In genomic region chr6:31110825-31111582, GRCh38 we compare ENCODE assay signal across 22 cellular contexts. TPM values are rescaled to one million over a fixed set of nuclear protein-coding genes. Genes with fewer than 3 reads are reported as not detected.
DNase-seq lines count a peak whose midpoint lies in the region; ATAC-seq, FAIRE-seq and TF ChIP-seq lines count a peak whose summit lies in the region.
"Had no signal": no experiment of that assay in that cellular context is flagged by ENCODE, and none has a peak within 500 bp of the region (broad histone marks: within the 10 kb centered on the region; RNA-seq: fewer than 3 reads in every experiment).

No MANE protein-coding gene starts in this region.

- TF ChIP-seq CTCF in D721Med (IDR thresholded peaks at IDR 0.05; ENCODE audit: insufficient read depth, missing control alignments) (no peak), type B pancreatic cell (conservative IDR thresholded peaks at IDR 0.05) (no peak), Caco-2 (IDR thresholded peaks at IDR 0.05; ENCODE audit: insufficient read depth in 1 of 2, low read depth in 1 of 2, low read length in 1 of 2, severe bottlenecking in 1 of 2, unreplicated experiment in 1 of 2) (no peak)

- H3K4me3 ChIP-seq in HUES48 (ENCODE audit: low read depth, low read length) (no peak overlapping the region), Caco-2 (ENCODE audit: low read depth, low read length) (no peak overlapping the region)
- H3K4me3 ChIP-seq: GM23248, SK-N-MC had no signal

- H3K9ac ChIP-seq in HUES48 (ENCODE audit: low read depth, low read length): no peak overlapping the region
- H3K9ac ChIP-seq: GM23248 had no signal

- H3K9me3 ChIP-seq in HUES48 (ENCODE audit: control insufficient read depth, insufficient read depth, low read length) (no peaks in the 10 kb centered on the region), Caco-2 (no peaks in the 10 kb centered on the region)

- ATAC-seq in HG03460 (IDR thresholded peaks at IDR 0.05; ENCODE audit: unreplicated experiment): no peak

- H3K36me3 ChIP-seq in HUES48 (ENCODE audit: control insufficient read depth, insufficient read depth, low read length): no peaks in the 10 kb centered on the region
- H3K36me3 ChIP-seq in Caco-2 (ENCODE audit: control insufficient read depth, insufficient read depth, low read length): no peaks in the 10 kb centered on the region

- POLR2A ChIA-PET in Caco-2 (lab: Charles Lee): no interaction called here

- H3K4me1 ChIP-seq in HUES48 (ENCODE audit: control insufficient read depth, insufficient read depth, low read length): peaks cover 27% of the 10 kb centered on the region
- H3K4me1 ChIP-seq in Caco-2: peaks cover 31% of the 10 kb centered on the region

- intact Hi-C loops in Caco-2 (cut with micrococcal nuclease; ENCODE audit: unreplicated experiment): no loop called here

- BruUV-seq in Caco-2 (replicated peaks; lab: Mats Ljungman, UMichigan): no TSS peak

- CTCF ChIA-PET in Caco-2 (lab: Charles Lee): interaction anchor here (0.6 kb wide), 1 partner anchor 152 kb away, joined by 3 read pairs; no protein-coding TSS in a partner anchor

- H3K4me1 Mint-ChIP-seq in type B pancreatic cell (ENCODE audit: unreplicated experiment): no peaks in the 10 kb centered on the region
- peaks cover 31% of the 10 kb centered on the region for H3K4me1 Mint-ChIP-seq in Caco-2 (ENCODE audit: low read depth, unreplicated experiment)

- DNase-seq in cerebellum (ENCODE audit: low spot score) (peak; percentile 19), iPS-NIHi7 (ENCODE audit: extremely low spot score) (peak; percentile 63), D721Med (ENCODE audit: insufficient read length, low spot score) (no peak), type B pancreatic cell (ENCODE audit: extremely low spot score, unreplicated experiment) (no peak), Caco-2 (no peak)
- DNase-seq: CD4-positive, CD25-positive, alpha-beta regulatory T cell; DMS 273 treated with DMSO at 0.1 percent for 48 hours; DMS79 treated with DMSO at 0.1 percent for 48 hours; GM23248; Kasumi-1; NCI-H1417; NCI-H187; NCI-H446 treated with DMSO at 0.1 percent for 48 hours; NCI-H69; SHP77 treated with DMSO at 0.1 percent for 48 hours; SW 1271 had no signal

- H3K27me3 Mint-ChIP-seq in type B pancreatic cell (peaks cover 53% of the 10 kb centered on the region), Caco-2 (ENCODE audit: insufficient read depth, unreplicated experiment) (peaks cover 4% of the 10 kb centered on the region)

- H3K27me3 ChIP-seq in HUES48 (ENCODE audit: control insufficient read depth, insufficient read depth, low read length) (peaks cover 11% of the 10 kb centered on the region), Caco-2 (replicated peaks; ENCODE audit: control insufficient read depth, insufficient read depth, low read length) (no peaks in the 10 kb centered on the region)

- no peak overlapping the region for H3K4me3 Mint-ChIP-seq in type B pancreatic cell
- H3K4me3 Mint-ChIP-seq in Caco-2 (ENCODE audit: unreplicated experiment): no peak overlapping the region
- H3K4me3 Mint-ChIP-seq: CD4-positive, CD25-positive, alpha-beta regulatory T cell had no signal

- no peaks in the 10 kb centered on the region for H3K36me3 Mint-ChIP-seq in type B pancreatic cell
- peaks cover 6% of the 10 kb centered on the region for H3K36me3 Mint-ChIP-seq in Caco-2 (ENCODE audit: insufficient read depth, unreplicated experiment)
- H3K36me3 Mint-ChIP-seq: CD4-positive, CD25-positive, alpha-beta regulatory T cell had no signal

- H3K9me3 Mint-ChIP-seq in type B pancreatic cell: no peaks in the 10 kb centered on the region
- no peaks in the 10 kb centered on the region for H3K9me3 Mint-ChIP-seq in Caco-2 (ENCODE audit: unreplicated experiment)

- peak overlapping the region; percentile 67 for H3K27ac ChIP-seq in HUES48 (ENCODE audit: low read depth, low read length)
- H3K27ac ChIP-seq: GM23248, RWPE1, SK-N-MC had no signal

- no peak for FAIRE-seq in D721Med (lab: Jason Lieb, UNC)

- H3K27ac Mint-ChIP-seq in type B pancreatic cell: no peak overlapping the region
- no peak overlapping the region for H3K27ac Mint-ChIP-seq in Caco-2 (ENCODE audit: unreplicated experiment)

RNA-seq across cellular contexts. Expression of gene C6orf15, which starts 1.4 kb away (rescaled TPM):
- not detected for total RNA-seq in cerebellum
- not detected in 2 replicates for total RNA-seq in type B pancreatic cell (ENCODE audit: low replicate concordance)
- total RNA-seq in Caco-2 (2022): not detected in 2 replicates
- total RNA-seq: A673; CD4-positive, CD25-positive, alpha-beta regulatory T cell; GM23248; MCF 10A had no signal

RNA-seq across cellular contexts. Expression of gene PSORS1C1, which starts 3.6 kb away (rescaled TPM):
- total RNA-seq in cerebellum (not detected), type B pancreatic cell (ENCODE audit: low replicate concordance) (not detected in 2 replicates), Caco-2 (2022) (0.75 and 0.88 TPM in 2 replicates)
- total RNA-seq: A673; CD4-positive, CD25-positive, alpha-beta regulatory T cell had no signal

RNA-seq across cellular contexts. Expression of gene CDSN, which starts 9.2 kb away (rescaled TPM):
- total RNA-seq in cerebellum (not detected), type B pancreatic cell (ENCODE audit: low replicate concordance) (not detected in 2 replicates), Caco-2 (2022) (not detected in 2 replicates)
- total RNA-seq: A673; CD4-positive, CD25-positive, alpha-beta regulatory T cell; GM23248 had no signal

RNA-seq across cellular contexts. Expression of gene PSORS1C2, which starts 27.9 kb away (rescaled TPM):
- total RNA-seq in cerebellum (not detected), type B pancreatic cell (ENCODE audit: low replicate concordance) (not detected in 2 replicates), Caco-2 (2022) (not detected in 2 replicates)
- total RNA-seq: A673; CD4-positive, CD25-positive, alpha-beta regulatory T cell; GM23248; MCF 10A had no signal

RNA-seq across cellular contexts. Expression of gene CCHCR1, which starts 46.6 kb away (rescaled TPM):
- total RNA-seq in cerebellum (11.3 TPM), type B pancreatic cell (ENCODE audit: low replicate concordance) (21.9 and 36.8 TPM in 2 replicates), Caco-2 (2022) (37.7 and 43.2 TPM in 2 replicates)

Comparison
In these comparisons a context has a peak if more than half of its experiments do, and no peak if none do; other contexts are left out.
1. DNase-seq: peak in cerebellum (single experiment) and iPS-NIHi7 (single experiment); none in D721Med (single experiment), type B pancreatic cell (single experiment) and Caco-2 (0 of 2).